ENCODE assay signal across 10 cellular contexts in the genomic region with DNA sequence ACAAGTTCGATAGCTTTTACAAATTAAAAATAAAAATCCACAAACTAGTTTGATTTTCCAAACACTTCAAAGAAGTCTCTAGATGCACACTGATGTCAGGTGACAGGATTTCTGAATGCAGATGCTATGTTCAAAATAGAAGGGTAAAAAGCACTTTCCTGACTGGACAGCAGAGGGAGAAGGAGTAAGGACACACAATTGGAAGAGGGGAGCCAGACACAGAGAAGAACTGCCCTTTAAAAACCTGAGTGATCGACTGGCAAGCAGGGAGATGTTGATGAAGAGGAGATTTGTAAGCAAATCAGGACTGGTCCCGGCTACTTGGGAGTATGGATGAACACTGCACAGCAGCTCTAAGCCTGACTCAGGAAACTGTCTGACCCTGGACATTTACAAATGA.
DNase-seq lines count a peak whose midpoint lies in the region; ATAC-seq and TF ChIP-seq lines count a peak whose summit lies in the region.
"Had no signal": no experiment of that assay in that cellular context is flagged by ENCODE, and none has a peak within 500 bp of the region (broad histone marks: within the 10 kb centered on the region; RNA-seq: fewer than 3 reads in every experiment).

No MANE protein-coding gene starts in this region.

- no peak overlapping the region for H2AK5ac ChIP-seq in mesenchymal stem cell (ENCODE audit: low read length, severe bottlenecking)

- no peak overlapping the region for H2BK5ac ChIP-seq in mesenchymal stem cell (ENCODE audit: low read depth, low read length, poor library complexity, severe bottlenecking)

- no peaks in the 10 kb centered on the region for H3K4me1 ChIP-seq in mesenchymal stem cell (ENCODE audit: control insufficient read depth, insufficient read depth, low read depth, low read length)

- no peak overlapping the region for H4K8ac ChIP-seq in mesenchymal stem cell (ENCODE audit: low read length)

- H3K14ac ChIP-seq in mesenchymal stem cell (ENCODE audit: low read length in 2 of 2), result no peak overlapping the region

- H3K4me3 ChIP-seq in LNCaP clone FGC (ENCODE audit: low read depth, low read length), result no peak overlapping the region
- no peak overlapping the region for H3K4me3 ChIP-seq in choroid plexus epithelial cell (ENCODE audit: low read depth, low read length)
- H3K4me3 ChIP-seq in mesenchymal stem cell (ENCODE audit: insufficient read depth in 1 of 2, low read depth in 1 of 2, low read length in 2 of 2), result no peak overlapping the region
- H3K4me3 ChIP-seq: GM12878 had no signal

- no peak overlapping the region for H3K4ac ChIP-seq in mesenchymal stem cell (ENCODE audit: low read depth in 1 of 2, low read length in 2 of 2)

- H3K79me1 ChIP-seq in mesenchymal stem cell (replicated peaks; ENCODE audit: low read length, poor library complexity, severe bottlenecking), result no peaks in the 10 kb centered on the region

- no peaks in the 10 kb centered on the region for H3K27me3 ChIP-seq in mesenchymal stem cell (ENCODE audit: control insufficient read depth in 1 of 2, insufficient read depth in 1 of 2, low read length in 2 of 2)

- H2BK12ac ChIP-seq in mesenchymal stem cell (ENCODE audit: low read length in 2 of 2), result no peak overlapping the region

- H2AFZ ChIP-seq in mesenchymal stem cell (ENCODE audit: low read depth, low read length), result no peak overlapping the region

- no peak overlapping the region for H3K9ac ChIP-seq in mesenchymal stem cell (ENCODE audit: low read length)

- no peak overlapping the region for H3K27ac ChIP-seq in mesenchymal stem cell (ENCODE audit: low read length, poor library complexity, severe bottlenecking)

- no peak overlapping the region for H3K18ac ChIP-seq in mesenchymal stem cell (ENCODE audit: low read depth in 1 of 2, low read length in 2 of 2)

- H2BK120ac ChIP-seq in mesenchymal stem cell (ENCODE audit: low read depth, low read length), result no peak overlapping the region

- no peak overlapping the region for H2BK15ac ChIP-seq in mesenchymal stem cell (ENCODE audit: low read depth, poor library complexity, severe bottlenecking)

- TF ChIP-seq CTCF in LNCaP clone FGC (IDR thresholded peaks at IDR 0.05; ENCODE audit: control insufficient read depth, extremely low read depth, insufficient read depth), result peak; percentile 63
- peak; percentile 73 for TF ChIP-seq CTCF in choroid plexus epithelial cell (conservative IDR thresholded peaks at IDR 0.05; ENCODE audit: low read depth, low read length)

- H4K91ac ChIP-seq in mesenchymal stem cell (ENCODE audit: low read length), result no peak overlapping the region

- H3K36me3 ChIP-seq in mesenchymal stem cell (ENCODE audit: control insufficient read depth in 1 of 2, insufficient read depth in 2 of 2, low read depth in 1 of 2, low read length in 2 of 2), result peaks cover 4 to 41% of the 10 kb centered on the region in 2 experiments

- DNase-seq in DMS114 treated with DMSO at 0.1 percent for 48 hours (lab: John Stamatoyannopoulos, UW; ENCODE audit: unreplicated experiment) (peak; percentile 13), LNCaP clone FGC (ENCODE audit: low read depth) (no peak), choroid plexus epithelial cell (ENCODE audit: low read depth) (peak; percentile 60), mesenchymal stem cell (peak; percentile 20), ecto neural progenitor cell (ENCODE audit: low spot score) (no peak), T-helper 2 cell (no peak)
- DNase-seq in activated CD4-positive, alpha-beta T cell treated with anti-CD3 and anti-CD28 coated beads for 48 hours, result no peak
- DNase-seq: NCI-H774 had no signal

- WGBS in mesenchymal stem cell, result 93% methylated on average over 3 of the region's 3 CpGs

- no peak overlapping the region for H3K4me2 ChIP-seq in mesenchymal stem cell (ENCODE audit: low read length, poor library complexity, severe bottlenecking)

- H3K23ac ChIP-seq in mesenchymal stem cell (ENCODE audit: low read length in 2 of 2), result no peak overlapping the region

- H3K9me3 ChIP-seq in mesenchymal stem cell (ENCODE audit: control insufficient read depth, low read length), result no peaks in the 10 kb centered on the region

- no peak for ATAC-seq in HG03025 (IDR thresholded peaks at IDR 0.05; ENCODE audit: low FRiP score, unreplicated experiment)
- ATAC-seq: GM12878 had no signal

Comparison
In these comparisons a context has a peak if more than half of its experiments do, and no peak if none do; other contexts are left out.
1. DNase-seq: peak in DMS114 treated with DMSO at 0.1 percent for 48 hours (single experiment), choroid plexus epithelial cell (single experiment) and mesenchymal stem cell (single experiment); none in LNCaP clone FGC (single experiment), activated CD4-positive, alpha-beta T cell treated with anti-CD3 and anti-CD28 coated beads for 48 hours (single experiment), ecto neural progenitor cell (single experiment) and T-helper 2 cell (0 of 5).